ENCODE assay signal across 14 cellular contexts in the genomic region with DNA sequence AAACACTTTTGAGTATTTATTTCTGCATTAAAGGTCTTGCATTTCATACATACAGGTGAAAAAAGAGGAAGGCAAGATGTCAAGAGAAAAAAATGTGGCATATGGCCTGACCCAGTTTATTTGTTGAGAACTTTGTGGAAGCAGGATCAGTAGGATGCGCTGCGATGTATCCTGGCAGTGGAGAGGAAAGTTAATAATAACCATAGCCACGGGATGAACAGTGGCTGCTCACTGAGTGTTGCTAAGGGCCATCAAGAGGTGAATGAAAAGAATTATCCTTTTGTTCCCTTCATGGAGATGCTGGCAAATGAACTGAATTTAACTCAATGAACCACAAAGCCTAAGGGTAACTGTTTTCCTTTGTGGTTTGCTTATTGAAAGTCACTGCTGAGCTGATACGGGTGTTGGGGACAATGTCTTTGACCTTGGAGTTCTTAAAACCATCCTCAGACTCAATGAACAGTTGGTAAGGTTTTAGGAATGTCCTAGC.
A peak's percentile ranks its signal among the peaks of the same experiment; 100 is the strongest.
DNase-seq lines count a peak whose midpoint lies in the region; ATAC-seq lines count a peak whose summit lies in the region.
"Had no signal": no experiment of that assay in that cellular context is flagged by ENCODE, and none has a peak within 500 bp of the region (broad histone marks: within the 10 kb centered on the region; RNA-seq: fewer than 3 reads in every experiment).

No MANE protein-coding gene starts in this region.

- no peak for ATAC-seq in GM21423 (IDR thresholded peaks at IDR 0.05; ENCODE audit: unreplicated experiment)
- ATAC-seq: A549 had no signal

- DNase-seq in Ammon's horn (ENCODE audit: low spot score), result peak; percentile 40
- DNase-seq in M059J (ENCODE audit: low read depth), result peak; percentile 25
- DNase-seq in NCI-H2227 (lab: John Stamatoyannopoulos, UW; ENCODE audit: unreplicated experiment), result peak; percentile 27
- DNase-seq in cerebellar cortex (ENCODE audit: low spot score), result peak; percentile 59
- no peak for DNase-seq in activated CD4-positive, CD25-positive, alpha-beta regulatory T cell treated with anti-CD3 and anti-CD28 coated beads, Interleukin-2, amount 50 U/mL, for 72 hours
- no peak for DNase-seq in stimulated activated CD8-positive, alpha-beta memory T cell treated with anti-CD3 and anti-CD28 coated beads, Interleukin-4, amount 100 ng/mL, for 48 hours
- no peak for DNase-seq in stimulated activated CD4-positive, alpha-beta T cell treated with anti-CD3 and anti-CD28 coated beads, Interleukin-4, amount 100 ng/mL, for 24 hours
- DNase-seq: CD4-positive, CD25-positive, alpha-beta regulatory T cell; KBM-7; NCI-H2171 treated with DMSO at 0.1 percent for 48 hours; NCI-H524 treated with DMSO at 0.1 percent for 48 hours; SW 1271 had no signal

Comparison
In these comparisons a context has a peak if more than half of its experiments do, and no peak if none do; other contexts are left out.
1. DNase-seq: peak in Ammon's horn (single experiment), M059J (single experiment), NCI-H2227 (single experiment) and cerebellar cortex (single experiment); none in activated CD4-positive, CD25-positive, alpha-beta regulatory T cell treated with anti-CD3 and anti-CD28 coated beads, Interleukin-2, amount 50 U/mL, for 72 hours (single experiment), stimulated activated CD8-positive, alpha-beta memory T cell treated with anti-CD3 and anti-CD28 coated beads, Interleukin-4, amount 100 ng/mL, for 48 hours (single experiment) and stimulated activated CD4-positive, alpha-beta T cell treated with anti-CD3 and anti-CD28 coated beads, Interleukin-4, amount 100 ng/mL, for 24 hours (single experiment).